Comparison of ENCODE assay signal across 18 cellular contexts in genomic region chr6:79708094-79708791, GRCh38.
DNase-seq lines count a peak whose midpoint lies in the region; ATAC-seq, FAIRE-seq and TF ChIP-seq lines count a peak whose summit lies in the region.
"Had no signal": no experiment of that assay in that cellular context is flagged by ENCODE, and none has a peak within 500 bp of the region (broad histone marks: within the 10 kb centered on the region; RNA-seq: fewer than 3 reads in every experiment).

No MANE protein-coding gene starts in this region.

- TF ChIP-seq CTCF in IMR-90 (conservative IDR thresholded peaks at IDR 0.05; ENCODE audit: low read depth, low read length), result no peak
- TF ChIP-seq CTCF in H1 (IDR thresholded peaks at IDR 0.05; ENCODE audit: control extremely low read depth in 1 of 3, insufficient read depth in 1 of 3, low read depth in 1 of 3, low read length in 3 of 3), result no peak
- TF ChIP-seq CTCF in right lobe of liver (IDR thresholded peaks at IDR 0.05), result no peak

- POLR2A ChIA-PET in IMR-90 (lab: Charles Lee; ENCODE audit: unreplicated experiment), result no interaction called here
- POLR2A ChIA-PET in H1 (lab: Charles Lee; ENCODE audit: partially characterized antibody), result no interaction called here

- no peak for TF ChIP-seq EP300 in H1 (IDR thresholded peaks at IDR 0.05; ENCODE audit: borderline replicate concordance in 1 of 2, low read depth in 2 of 2, low read length in 2 of 2)

- H3K79me2 ChIP-seq in H1 (ENCODE audit: control insufficient read depth in 1 of 2, insufficient read depth in 2 of 2, low read length in 2 of 2), result no peaks in the 10 kb centered on the region

- H2AK5ac ChIP-seq in IMR-90 (ENCODE audit: low read depth, low read length) (no peak overlapping the region), H1 (ENCODE audit: low read depth, low read length) (no peak overlapping the region)

- 90% methylated on average over 2 of the region's 3 CpGs; no CpG with 5 or more reads in 1 of the 2 experiments for whole genome bisulfite sequencing in IMR-90 (ENCODE audit: extremely low coverage in 2 of 2, insufficient read length in 1 of 2), 2 experiments
- 92% methylated on average over 3 of the region's 3 CpGs; no CpG with 5 or more reads in 1 of the 2 experiments for WGBS in H1 (ENCODE audit: extremely low coverage in 1 of 2, insufficient coverage in 1 of 2, insufficient read length in 1 of 2, insufficient replicate concordance in 2 of 2, low coverage in 1 of 2, low lambda C conversion rate in 2 of 2, missing lambda C conversion rate in 1 of 2), 2 experiments
- WGBS in right lobe of liver (ENCODE audit: insufficient coverage, low coverage, low lambda C conversion rate, missing lambda C conversion rate), result 53% methylated on average over 3 of the region's 3 CpGs

- H4K8ac ChIP-seq in IMR-90 (ENCODE audit: low read depth in 2 of 2, low read length in 2 of 2) (no peak overlapping the region), H1 (ENCODE audit: extremely low read depth, insufficient read depth, low read length) (no peak overlapping the region)

- H2AFZ ChIP-seq in IMR-90 (replicated peaks; ENCODE audit: low read length, poor library complexity) (no peak overlapping the region), H1 (ENCODE audit: low read length) (no peak overlapping the region)

- intact Hi-C loops in IMR-90 (cut with micrococcal nuclease) (no loop called here), right lobe of liver (cut with DNase I) (no loop called here)

- H3K4ac ChIP-seq in IMR-90 (ENCODE audit: low read depth, low read length), result no peak overlapping the region
- no peak overlapping the region for H3K4ac ChIP-seq in H1 (replicated peaks; ENCODE audit: insufficient read length, low read depth, low read length)

- in situ Hi-C loops in IMR-90 (cut with MboI; ENCODE audit: low sequenced_read_pairs), result no loop called here

- no peaks in the 10 kb centered on the region for H3K23me2 ChIP-seq in H1 (ENCODE audit: low read depth, low read length)

- DNase-seq in IMR-90 (no peak), H1 (ENCODE audit: low read depth in 1 of 2, low spot score in 2 of 2) (no peak), right lobe of liver (no peak), NCI-H345 (lab: John Stamatoyannopoulos, UW) (no peak), NCI-H1930 (lab: John Stamatoyannopoulos, UW) (no peak)
- DNase-seq in stimulated activated CD4-positive, alpha-beta T cell treated with anti-CD3 and anti-CD28 coated beads, Interleukin-2, amount 100 ng/mL, for 48 hours, result no peak
- DNase-seq: Caco-2; CD4-positive, CD25-positive, alpha-beta regulatory T cell; CD8-positive, alpha-beta T cell; DMS153; DND-41; HFFc6 had no signal

- no peak overlapping the region for H2AK9ac ChIP-seq in IMR-90 (replicated peaks; ENCODE audit: low read depth, low read length, poor library complexity)

- TF ChIP-seq POLR2A in IMR-90 (IDR thresholded peaks at IDR 0.05; ENCODE audit: low read depth, low read length) (no peak), H1 (IDR thresholded peaks at IDR 0.05; ENCODE audit: control extremely low read depth in 1 of 2, low read depth in 2 of 2, low read length in 2 of 2) (no peak), right lobe of liver (IDR thresholded peaks at IDR 0.05) (no peak)

- H2BK15ac ChIP-seq in IMR-90 (ENCODE audit: low read depth, low read length) (no peak overlapping the region), H1 (ENCODE audit: low read length) (no peak overlapping the region)

- H3K23ac ChIP-seq in IMR-90 (ENCODE audit: low read depth, low read length) (no peak overlapping the region), H1 (ENCODE audit: insufficient read length) (no peak overlapping the region)

- H3K9me3 ChIP-seq in IMR-90 (ENCODE audit: control insufficient read depth, insufficient read depth, low read length), result no peaks in the 10 kb centered on the region
- no peaks in the 10 kb centered on the region for H3K9me3 ChIP-seq in H1 (ENCODE audit: insufficient read depth in 2 of 2, low read depth in 1 of 2, low read length in 1 of 2)
- H3K9me3 ChIP-seq in right lobe of liver, result no peaks in the 10 kb centered on the region
- H3K9me3 ChIP-seq: BLaER1, Caco-2, HAP-1 had no signal

- dilution Hi-C loops in IMR-90 (cut with HindIII; ENCODE audit: low sequenced_read_pairs, unreplicated experiment), result no loop called here

- no peak overlapping the region for H3K4me3 ChIP-seq in IMR-90 (ENCODE audit: insufficient read depth, low read depth, low read length)
- H3K4me3 ChIP-seq in H1 (ENCODE audit: extremely low read depth in 1 of 4, insufficient read depth in 2 of 4, low read depth in 3 of 4, low read length in 4 of 4), result no peak overlapping the region
- no peak overlapping the region for H3K4me3 ChIP-seq in right lobe of liver
- H3K4me3 ChIP-seq: BLaER1, HAP-1 had no signal

- no peak overlapping the region for H3K4me2 ChIP-seq in IMR-90 (ENCODE audit: low read depth, low read length)
- no peak overlapping the region for H3K4me2 ChIP-seq in H1 (ENCODE audit: insufficient read depth in 1 of 2, low read depth in 2 of 2, low read length in 2 of 2)
- H3K4me2 ChIP-seq: BLaER1 had no signal

- H4K5ac ChIP-seq in IMR-90 (ENCODE audit: low read depth, low read length) (no peak overlapping the region), H1 (ENCODE audit: insufficient read length, low read depth, low read length) (no peak overlapping the region)

- H3K27ac ChIP-seq in IMR-90 (ENCODE audit: insufficient read depth, low read length), result no peak overlapping the region
- H3K27ac ChIP-seq in H1 (ENCODE audit: low read depth, low read length), result no peak overlapping the region
- H3K27ac ChIP-seq in right lobe of liver, result no peak overlapping the region
- H3K27ac ChIP-seq: BLaER1, C4-2B had no signal

- H3K18ac ChIP-seq in IMR-90 (ENCODE audit: low read depth, low read length), result no peak overlapping the region
- no peak overlapping the region for H3K18ac ChIP-seq in H1 (ENCODE audit: extremely low read depth, low read length)

- CTCF ChIA-PET in IMR-90 (lab: Yijun Ruan, JAX), result no interaction called here
- CTCF ChIA-PET in H1 (lab: Charles Lee; ENCODE audit: partially characterized antibody), result interaction anchor here (1.5 to 5.3 kb wide), 4 partner anchors 10 to 160 kb away, joined by 3 to 27 read pairs (median 4); no protein-coding TSS in a partner anchor

- H3K79me1 ChIP-seq in IMR-90 (ENCODE audit: low read depth in 1 of 2, low read length in 2 of 2) (no peaks in the 10 kb centered on the region), H1 (ENCODE audit: low read depth, low read length) (no peaks in the 10 kb centered on the region)

- H3K4me1 ChIP-seq in IMR-90 (ENCODE audit: control insufficient read depth, insufficient read depth, low read length) (no peaks in the 10 kb centered on the region), H1 (replicated peaks in 1 of 4; ENCODE audit: control insufficient read depth in 3 of 4, insufficient read depth in 4 of 4, low read length in 3 of 4) (peaks cover 0 to 5% (median 3%) of the 10 kb centered on the region in 4 experiments; a peak in 4 of 7 replicates), right lobe of liver (no peaks in the 10 kb centered on the region)
- H3K4me1 ChIP-seq: BLaER1, HAP-1 had no signal

- FAIRE-seq in H1 (lab: Jason Lieb, UNC), result peak; percentile 7
- FAIRE-seq: G401.6, GM12892, H54 had no signal

- no peaks in the 10 kb centered on the region for H3K36me3 ChIP-seq in IMR-90 (ENCODE audit: control insufficient read depth, insufficient read depth, low read length)
- no peaks in the 10 kb centered on the region for H3K36me3 ChIP-seq in H1 (ENCODE audit: control insufficient read depth in 2 of 4, insufficient read depth in 4 of 4, low read length in 3 of 4)
- no peaks in the 10 kb centered on the region for H3K36me3 ChIP-seq in right lobe of liver
- H3K36me3 ChIP-seq: BLaER1, HAP-1 had no signal

- H4K20me1 ChIP-seq in IMR-90 (ENCODE audit: insufficient read depth, low read length) (no peaks in the 10 kb centered on the region), H1 (replicated peaks in 1 of 2; ENCODE audit: control insufficient read depth in 1 of 2, insufficient read depth in 2 of 2, low read length in 2 of 2) (no peaks in the 10 kb centered on the region)
- H4K20me1 ChIP-seq: BLaER1 had no signal

- no peak overlapping the region for H2BK12ac ChIP-seq in H1 (ENCODE audit: low read depth, low read length)

- no peak overlapping the region for H4K91ac ChIP-seq in IMR-90 (ENCODE audit: insufficient read depth, low read depth, low read length)
- no peak overlapping the region for H4K91ac ChIP-seq in H1 (replicated peaks; ENCODE audit: insufficient read length, low read length)

- H2BK120ac ChIP-seq in IMR-90 (ENCODE audit: low read depth, low read length), result no peak overlapping the region
- H2BK120ac ChIP-seq in H1 (replicated peaks; ENCODE audit: low read depth, low read length), result no peak overlapping the region

- H2BK5ac ChIP-seq in IMR-90 (ENCODE audit: low read depth, low read length, poor library complexity, severe bottlenecking), result no peak overlapping the region
- H2BK5ac ChIP-seq in H1 (ENCODE audit: low read depth, low read length), result no peak overlapping the region

- H3K14ac ChIP-seq in IMR-90 (replicated peaks; ENCODE audit: low read depth, low read length) (no peak overlapping the region), H1 (ENCODE audit: insufficient read length) (no peak overlapping the region)

- no peak overlapping the region for H3K9ac ChIP-seq in IMR-90 (ENCODE audit: low read depth, low read length)
- no peak overlapping the region for H3K9ac ChIP-seq in H1 (replicated peaks in 1 of 4; ENCODE audit: extremely low read depth in 1 of 4, low read depth in 3 of 4, low read length in 3 of 4)
- H3K9ac ChIP-seq: BLaER1 had no signal

- ATAC-seq in IMR-90 (ENCODE audit: low read depth) (no peak), right lobe of liver (peak; percentile 24 to 51 (median 28))
- ATAC-seq: CD8-positive, alpha-beta T cell had no signal

- H2BK20ac ChIP-seq in IMR-90 (ENCODE audit: low read depth, low read length), result no peak overlapping the region
- H2BK20ac ChIP-seq in H1 (ENCODE audit: low read length), result no peak overlapping the region

- no peak for TF ChIP-seq RAD21 in IMR-90 (IDR thresholded peaks at IDR 0.05; ENCODE audit: low read length)
- TF ChIP-seq RAD21 in H1 (IDR thresholded peaks at IDR 0.05 in 1 of 2, conservative IDR thresholded peaks at IDR 0.05 in 1 of 2; ENCODE audit: low read depth in 2 of 2, low read length in 2 of 2), result no peak

- no TSS peak for BruUV-seq in IMR-90 (replicated peaks; lab: Mats Ljungman, UMichigan)

- H3K27me3 ChIP-seq in IMR-90 (ENCODE audit: control insufficient read depth, insufficient read depth, low read length), result no peaks in the 10 kb centered on the region; the same call in 1 of the 2 replicates
- no peaks in the 10 kb centered on the region for H3K27me3 ChIP-seq in H1 (replicated peaks in 1 of 4; ENCODE audit: control insufficient read depth in 3 of 4, extremely low read depth in 1 of 4, insufficient read depth in 3 of 4, low read length in 3 of 4)
- no peaks in the 10 kb centered on the region for H3K27me3 ChIP-seq in right lobe of liver
- H3K27me3 ChIP-seq: BLaER1 had no signal

- no peak overlapping the region for H3K56ac ChIP-seq in IMR-90 (ENCODE audit: extremely low read depth, insufficient read depth, low read length)
- no peak overlapping the region for H3K56ac ChIP-seq in H1 (replicated peaks; ENCODE audit: insufficient read length, low read depth, low read length)

- no peaks in the 10 kb centered on the region for H3K9me1 ChIP-seq in IMR-90 (ENCODE audit: insufficient read depth, low read length)

TF ChIP-seq in IMR-90, 13 proteins besides CTCF, POLR2A, EP300 and RAD21 (continues in another document):
- no peak for TF ChIP-seq CHD1 (IDR thresholded peaks at IDR 0.05; ENCODE audit: low read depth, low read length)
